ENCODE assay signal across 9 cellular contexts in the genomic region with DNA sequence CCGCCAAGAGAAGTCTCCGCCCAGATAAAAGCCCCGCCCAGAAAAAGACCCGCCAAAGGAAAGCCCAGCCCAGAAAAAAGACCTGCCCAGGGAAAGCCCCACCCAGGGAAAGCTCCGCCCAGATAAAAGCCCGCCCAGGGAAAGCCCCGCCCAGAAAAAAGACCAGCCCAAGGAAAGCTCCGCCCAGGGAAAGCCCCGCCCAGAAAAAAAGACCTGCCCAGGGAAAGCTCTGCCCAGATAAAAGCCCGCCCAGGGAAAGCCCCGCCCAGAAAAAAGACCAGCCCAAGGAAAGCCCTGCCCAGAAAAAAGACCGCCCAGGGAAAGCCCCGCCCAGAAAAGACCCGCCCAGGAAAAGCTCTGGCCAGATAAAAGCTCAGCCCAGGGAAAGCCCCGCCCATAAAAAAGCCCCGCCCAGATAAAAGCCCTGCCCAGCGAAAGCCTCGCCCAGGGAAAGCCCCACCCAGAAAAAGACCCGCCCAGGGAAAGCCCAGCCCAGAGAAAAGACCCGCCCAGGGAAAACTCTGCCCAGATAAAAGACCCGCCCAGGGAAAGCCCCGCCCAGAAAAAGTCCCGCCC. TPM values are rescaled to one million over a fixed set of nuclear protein-coding genes. Genes with fewer than 3 reads are reported as not detected.
A peak's percentile ranks its signal among the peaks of the same experiment; 100 is the strongest.
DNase-seq lines count a peak whose midpoint lies in the region; ATAC-seq and TF ChIP-seq lines count a peak whose summit lies in the region.
"Had no signal": no experiment of that assay in that cellular context is flagged by ENCODE, and none has a peak within 500 bp of the region (broad histone marks: within the 10 kb centered on the region; RNA-seq: fewer than 3 reads in every experiment).

No MANE protein-coding gene starts in this region.

- H3K27ac Mint-ChIP-seq in activated naive CD4-positive, alpha-beta T cell treated with anti-CD3 and anti-CD28 coated beads, Interleukin-2, amount 50 U/mL, for 72 hours: no peak overlapping the region
- no peak overlapping the region for H3K27ac Mint-ChIP-seq in activated naive CD4-positive, alpha-beta T cell treated with anti-CD3 and anti-CD28 coated beads for 36 hours

- peak; percentile 71 to 72 for ATAC-seq in activated naive CD4-positive, alpha-beta T cell treated with anti-CD3 and anti-CD28 coated beads, Interleukin-2, amount 50 U/mL, for 72 hours
- ATAC-seq in HG02981 (IDR thresholded peaks at IDR 0.05; ENCODE audit: unreplicated experiment) (peak; percentile 49), GM19455 (IDR thresholded peaks at IDR 0.05; ENCODE audit: unreplicated experiment) (no peak), GM18870 (IDR thresholded peaks at IDR 0.05; ENCODE audit: unreplicated experiment) (no peak)

- H3K4me3 ChIP-seq in colonic mucosa: no peak overlapping the region

- intact Hi-C loops in activated naive CD4-positive, alpha-beta T cell treated with anti-CD3 and anti-CD28 coated beads for 36 hours (cut with micrococcal nuclease): loop anchor here (1.0 to 5.0 kb wide), 7 partner anchors 22 to 302 kb away; a partner anchor contains a TSS
- intact Hi-C loops in colonic mucosa (cut with DNase I): no loop called here

- H3K27me3 Mint-ChIP-seq in activated naive CD4-positive, alpha-beta T cell treated with anti-CD3 and anti-CD28 coated beads for 36 hours (ENCODE audit: low read depth): peaks cover 15% of the 10 kb centered on the region

- no peaks in the 10 kb centered on the region for H3K9me3 Mint-ChIP-seq in activated naive CD4-positive, alpha-beta T cell treated with anti-CD3 and anti-CD28 coated beads, Interleukin-2, amount 50 U/mL, for 72 hours
- H3K9me3 Mint-ChIP-seq in activated naive CD4-positive, alpha-beta T cell treated with anti-CD3 and anti-CD28 coated beads for 36 hours: no peaks in the 10 kb centered on the region

- no peak overlapping the region for H3K4me3 Mint-ChIP-seq in activated naive CD4-positive, alpha-beta T cell treated with anti-CD3 and anti-CD28 coated beads for 36 hours

- H3K36me3 Mint-ChIP-seq in activated naive CD4-positive, alpha-beta T cell treated with anti-CD3 and anti-CD28 coated beads, Interleukin-2, amount 50 U/mL, for 72 hours: no peaks in the 10 kb centered on the region
- H3K36me3 Mint-ChIP-seq in activated naive CD4-positive, alpha-beta T cell treated with anti-CD3 and anti-CD28 coated beads for 36 hours (ENCODE audit: low read depth): no peaks in the 10 kb centered on the region

- TF ChIP-seq CTCF in colonic mucosa (IDR thresholded peaks at IDR 0.05): no peak

- H3K4me1 ChIP-seq in colonic mucosa: no peaks in the 10 kb centered on the region

- no peaks in the 10 kb centered on the region for H3K9me3 ChIP-seq in colonic mucosa

- H3K36me3 ChIP-seq in colonic mucosa: no peaks in the 10 kb centered on the region

- H3K27ac ChIP-seq in colonic mucosa: no peak overlapping the region

- CTCF ChIA-PET in activated naive CD4-positive, alpha-beta T cell treated with anti-CD3 and anti-CD28 coated beads for 36 hours (lab: Charles Lee): interaction anchor here (0.7 kb wide), 1 partner anchor 33 kb away, joined by 4 read pairs; no protein-coding TSS in a partner anchor

- H3K27me3 ChIP-seq in colonic mucosa: peaks cover 10% of the 10 kb centered on the region

- H3K9ac ChIP-seq in colonic mucosa (ENCODE audit: low read depth in 2 of 2, low read length in 2 of 2): no peak overlapping the region

- peaks cover 7% of the 10 kb centered on the region for H3K4me1 Mint-ChIP-seq in activated naive CD4-positive, alpha-beta T cell treated with anti-CD3 and anti-CD28 coated beads for 36 hours (ENCODE audit: low read depth)

- peak; percentile 57 to 88 for DNase-seq in activated naive CD4-positive, alpha-beta T cell treated with anti-CD3 and anti-CD28 coated beads, Interleukin-2, amount 50 U/mL, for 72 hours (ENCODE audit: low spot score in 2 of 2)
- no peak for DNase-seq in activated naive CD4-positive, alpha-beta T cell treated with anti-CD3 and anti-CD28 coated beads for 36 hours
- DNase-seq in NCI-H748 treated with DMSO at 0.1 percent for 48 hours (lab: John Stamatoyannopoulos, UW) (peak; percentile 95), colonic mucosa (peak; percentile 82), cortex of kidney (lab: John Stamatoyannopoulos, UW) (no peak)

RNA-seq across cellular contexts. Expression of a gene that starts 11.6 kb away (rescaled TPM):
- under 1 TPM in 1 of 2 donors, not detected in 1; 0.10 TPM for total RNA-seq in activated naive CD4-positive, alpha-beta T cell treated with anti-CD3 and anti-CD28 coated beads, Interleukin-2, amount 50 U/mL, for 72 hours
- under 1 TPM in 1 of 2 experiments, not detected in 1; 0.35 TPM for total RNA-seq in activated naive CD4-positive, alpha-beta T cell treated with anti-CD3 and anti-CD28 coated beads for 36 hours
- under 1 TPM; 0.47 to 0.93 TPM for total RNA-seq in colonic mucosa
- total RNA-seq: liver had no signal

RNA-seq across cellular contexts. Expression of a gene that starts 19.3 kb away (rescaled TPM):
- total RNA-seq in activated naive CD4-positive, alpha-beta T cell treated with anti-CD3 and anti-CD28 coated beads, Interleukin-2, amount 50 U/mL, for 72 hours: not detected
- not detected for total RNA-seq in activated naive CD4-positive, alpha-beta T cell treated with anti-CD3 and anti-CD28 coated beads for 36 hours
- 10 to 100 TPM; 64.6 to 95.8 TPM for total RNA-seq in colonic mucosa

RNA-seq across cellular contexts. Expression of a gene that starts 21.3 kb away (rescaled TPM):
- not detected for total RNA-seq in activated naive CD4-positive, alpha-beta T cell treated with anti-CD3 and anti-CD28 coated beads, Interleukin-2, amount 50 U/mL, for 72 hours
- not detected for total RNA-seq in activated naive CD4-positive, alpha-beta T cell treated with anti-CD3 and anti-CD28 coated beads for 36 hours
- under 1 TPM in 1 of 2 donors, not detected in 1; 0.67 TPM for total RNA-seq in colonic mucosa
- total RNA-seq: liver had no signal

RNA-seq across cellular contexts. Expression of a gene that starts 36.0 kb away (rescaled TPM):
- 100 to 1,000 TPM; 172 to 236 TPM for total RNA-seq in activated naive CD4-positive, alpha-beta T cell treated with anti-CD3 and anti-CD28 coated beads, Interleukin-2, amount 50 U/mL, for 72 hours
- total RNA-seq in activated naive CD4-positive, alpha-beta T cell treated with anti-CD3 and anti-CD28 coated beads for 36 hours: 100 to 1,000 TPM; 162 to 167 TPM
- 10 to 100 TPM; 46.2 to 52.5 TPM for total RNA-seq in colonic mucosa

RNA-seq across cellular contexts. Expression of a gene that starts 37.8 kb away (rescaled TPM):
- total RNA-seq in activated naive CD4-positive, alpha-beta T cell treated with anti-CD3 and anti-CD28 coated beads, Interleukin-2, amount 50 U/mL, for 72 hours: 10 to 100 TPM; 48.1 to 68.3 TPM
- 10 to 100 TPM; 34.8 to 36.6 TPM for total RNA-seq in activated naive CD4-positive, alpha-beta T cell treated with anti-CD3 and anti-CD28 coated beads for 36 hours
- total RNA-seq in colonic mucosa: 10 to 100 TPM; 33.8 to 67.8 TPM

Comparison
In these comparisons a context has a peak if more than half of its experiments do, and no peak if none do; other contexts are left out.
1. DNase-seq: peak in activated naive CD4-positive, alpha-beta T cell treated with anti-CD3 and anti-CD28 coated beads, Interleukin-2, amount 50 U/mL, for 72 hours (2 of 2), NCI-H748 treated with DMSO at 0.1 percent for 48 hours (single experiment) and colonic mucosa (single experiment); none in activated naive CD4-positive, alpha-beta T cell treated with anti-CD3 and anti-CD28 coated beads for 36 hours (single experiment) and cortex of kidney (single experiment).
2. ATAC-seq: peak in activated naive CD4-positive, alpha-beta T cell treated with anti-CD3 and anti-CD28 coated beads, Interleukin-2, amount 50 U/mL, for 72 hours (2 of 2) and HG02981 (single experiment); none in GM19455 (single experiment) and GM18870 (single experiment).
3. RNA of a gene that starts 19.3 kb away (total RNA-seq): 64.6 to 95.8 TPM in colonic mucosa; not detected in activated naive CD4-positive, alpha-beta T cell treated with anti-CD3 and anti-CD28 coated beads, Interleukin-2, amount 50 U/mL, for 72 hours and not detected in activated naive CD4-positive, alpha-beta T cell treated with anti-CD3 and anti-CD28 coated beads for 36 hours; every median in the first group is over 10 times any median in the second.